In genomic region chr17:82967268-82968032, GRCh38 we compare ENCODE assay signal across 18 cellular contexts.
"Had no signal": no experiment of that assay in that cellular context is flagged by ENCODE, and none has a peak within 500 bp of the region (broad histone marks: within the 10 kb centered on the region; RNA-seq: fewer than 3 reads in every experiment).

No MANE protein-coding gene starts in this region.

- H3K27me3 ChIP-seq: brain microvascular endothelial cell, hepatocyte, right lobe of liver, upper lobe of left lung had no signal

- DNase-seq: activated CD4-positive, alpha-beta T cell treated with anti-CD3 and anti-CD28 coated beads, Interleukin-2, amount 50 U/mL, for 1 hour; activated CD8-positive, alpha-beta memory T cell treated with anti-CD3 and anti-CD28 coated beads for 24 hours; activated naive CD4-positive, alpha-beta T cell treated with Interleukin-2 at 50 U/mL for 16 hours; anterior cingulate cortex; brain microvascular endothelial cell; erythroblast; kidney glomerular epithelial cell; stimulated activated naive CD8-positive, alpha-beta T cell treated with anti-CD3 and anti-CD28 coated beads, Interleukin-15, amount 100 ng/mL, for 72 hours; T-helper 2 cell; upper lobe of left lung had no signal

- H3K79me2 ChIP-seq: hepatocyte had no signal

- H3K9me3 Mint-ChIP-seq: activated T-helper 17 cell treated with anti-CD3 and anti-CD28 coated beads, Interleukin-2, amount 50 U/mL, for 72 hours; dendritic cell treated with granulocyte-macrophage colony-stimulating factor and Interleukin-4, amounts not matched to agents 40 ng/mL and 50 ng/mL, for 4 days; mesothelial cell of epicardium; stimulated activated naive CD8-positive, alpha-beta T cell treated with anti-CD3 and anti-CD28 coated beads, Interleukin-15, amount 100 ng/mL, for 72 hours had no signal

- H3K9me3 ChIP-seq: psoas muscle, right lobe of liver, upper lobe of left lung had no signal

- H3K4me1 ChIP-seq: psoas muscle, right lobe of liver had no signal

- H3K27me3 Mint-ChIP-seq: activated T-helper 17 cell treated with anti-CD3 and anti-CD28 coated beads, Interleukin-2, amount 50 U/mL, for 72 hours; stimulated activated naive CD8-positive, alpha-beta T cell treated with anti-CD3 and anti-CD28 coated beads, Interleukin-15, amount 100 ng/mL, for 72 hours had no signal

- H3K4me3 ChIP-seq: hepatocyte, psoas muscle, right lobe of liver, smooth muscle cell, upper lobe of left lung had no signal

- H3K4me2 ChIP-seq: hepatocyte, smooth muscle cell had no signal

- ATAC-seq: activated CD4-positive, CD25-positive, alpha-beta regulatory T cell treated with anti-CD3 and anti-CD28 coated beads, Interleukin-2, amount 50 U/mL, for 24 hours; activated T-helper 17 cell treated with anti-CD3 and anti-CD28 coated beads, Interleukin-2, amount 50 U/mL, for 72 hours; psoas muscle; right lobe of liver; stimulated activated naive CD8-positive, alpha-beta T cell treated with anti-CD3 and anti-CD28 coated beads, Interleukin-15, amount 100 ng/mL, for 72 hours had no signal

- H3K27ac Mint-ChIP-seq: activated T-helper 17 cell treated with anti-CD3 and anti-CD28 coated beads, Interleukin-2, amount 50 U/mL, for 72 hours; dendritic cell treated with granulocyte-macrophage colony-stimulating factor and Interleukin-4, amounts not matched to agents 40 ng/mL and 50 ng/mL, for 4 days; mesothelial cell of epicardium; stimulated activated naive CD8-positive, alpha-beta T cell treated with anti-CD3 and anti-CD28 coated beads, Interleukin-15, amount 100 ng/mL, for 72 hours had no signal

- H3K27ac ChIP-seq: brain microvascular endothelial cell, hepatocyte, psoas muscle, right lobe of liver, upper lobe of left lung had no signal

- H3K4me3 Mint-ChIP-seq: activated T-helper 17 cell treated with anti-CD3 and anti-CD28 coated beads, Interleukin-2, amount 50 U/mL, for 72 hours; dendritic cell treated with granulocyte-macrophage colony-stimulating factor and Interleukin-4, amounts not matched to agents 40 ng/mL and 50 ng/mL, for 4 days; mesothelial cell of epicardium; stimulated activated naive CD8-positive, alpha-beta T cell treated with anti-CD3 and anti-CD28 coated beads, Interleukin-15, amount 100 ng/mL, for 72 hours had no signal

- H3K36me3 ChIP-seq: brain microvascular endothelial cell, right lobe of liver, upper lobe of left lung had no signal

- H3K4me1 Mint-ChIP-seq: activated T-helper 17 cell treated with anti-CD3 and anti-CD28 coated beads, Interleukin-2, amount 50 U/mL, for 72 hours had no signal

- H2AFZ ChIP-seq: hepatocyte had no signal
